In the genomic region with DNA sequence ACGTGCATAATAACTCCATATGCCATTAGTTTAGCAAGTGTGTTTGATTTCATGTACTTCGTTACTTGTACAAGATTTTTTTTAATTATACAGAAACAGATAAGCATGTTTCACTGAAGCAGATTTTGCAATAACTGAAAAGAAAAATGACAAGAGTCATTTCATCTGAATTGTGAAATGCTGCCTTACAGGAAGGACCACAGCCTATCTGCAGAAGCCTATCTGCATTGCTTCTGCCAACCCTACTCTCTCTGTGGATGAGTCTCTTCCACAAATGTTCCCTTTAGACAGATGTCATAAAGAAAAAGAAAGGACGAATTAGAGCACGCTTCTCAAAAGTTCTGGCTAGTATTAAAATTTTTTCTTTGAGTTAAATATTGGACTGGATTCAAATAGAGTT, we compare ENCODE assay signal across 19 cellular contexts.
"Had no signal": no experiment of that assay in that cellular context is flagged by ENCODE, and none has a peak within 500 bp of the region (broad histone marks: within the 10 kb centered on the region; RNA-seq: fewer than 3 reads in every experiment).

No MANE protein-coding gene starts in this region.

- DNase-seq: activated CD4-positive, alpha-beta T cell treated with anti-CD3 and anti-CD28 coated beads for 48 hours; activated CD8-positive, alpha-beta T cell treated with anti-CD3 and anti-CD28 coated beads for 36 hours; activated effector memory CD4-positive, alpha-beta T cell treated with Interleukin-2 at 50 U/mL for 16 hours; activated naive CD4-positive, alpha-beta T cell treated with anti-CD3 and anti-CD28 coated beads, Interleukin-2, amount 50 U/mL, for 16 hours; activated T-cell treated with anti-CD3 and anti-CD28 coated beads, Interleukin-2, amount 50 U/mL, for 4 hours; erythroblast; heart right ventricle; left cardiac atrium; naive B cell; small intestine; stimulated activated naive CD8-positive, alpha-beta T cell treated with anti-CD3 and anti-CD28 coated beads, Interleukin-15, Interleukin-2, amounts not matched to agents 100 U/mL and 50 U/mL, for 24 hours; T-helper 17 cell; upper lobe of left lung had no signal

- H3K4me3 ChIP-seq: adrenal gland, gastroesophageal sphincter, heart right ventricle, right atrium auricular region, upper lobe of left lung had no signal

- H3K9me3 ChIP-seq: adrenal gland, gastroesophageal sphincter, neutrophil, right atrium auricular region, upper lobe of left lung had no signal

- H3K27me3 ChIP-seq: adrenal gland, gastroesophageal sphincter, heart right ventricle, neutrophil, right atrium auricular region, upper lobe of left lung had no signal

- ATAC-seq: activated CD8-positive, alpha-beta T cell treated with anti-CD3 and anti-CD28 coated beads for 36 hours; activated T-cell treated with anti-CD3 and anti-CD28 coated beads, Interleukin-2, amount 50 U/mL, for 4 hours; gastroesophageal sphincter; heart right ventricle; left cardiac atrium; stimulated activated naive CD8-positive, alpha-beta T cell treated with anti-CD3 and anti-CD28 coated beads, Interleukin-15, Interleukin-2, amounts not matched to agents 100 U/mL and 50 U/mL, for 24 hours; T-helper 17 cell; WTC11 had no signal

- H3K4me1 ChIP-seq: gastroesophageal sphincter, heart right ventricle, right atrium auricular region, upper lobe of left lung had no signal

- FAIRE-seq: small intestine, TTC549 had no signal

- H3K36me3 ChIP-seq: adrenal gland, gastroesophageal sphincter, heart right ventricle, neutrophil, right atrium auricular region, upper lobe of left lung had no signal

- H3K27ac ChIP-seq: adrenal gland, gastroesophageal sphincter, heart right ventricle, neutrophil, right atrium auricular region, upper lobe of left lung had no signal
